8 cellular contexts compared by ENCODE assay signal in genomic region chr17:1628856-1629646, GRCh38. TPM values are rescaled to one million over a fixed set of nuclear protein-coding genes. Genes with fewer than 3 reads are reported as not detected.
A peak's percentile ranks its signal among the peaks of the same experiment; 100 is the strongest.
DNase-seq lines count a peak whose midpoint lies in the region; ATAC-seq and TF ChIP-seq lines count a peak whose summit lies in the region.

No MANE protein-coding gene starts in this region.

- peaks cover 9 to 32% (median 20%) of the 10 kb centered on the region in 4 donors for H3K4me1 ChIP-seq in liver (ENCODE audit: control insufficient read depth in 4 of 4, insufficient read depth in 4 of 4, low read length in 3 of 4)

- H3K4me3 ChIP-seq in BJ (ENCODE audit: low read depth, low read length) (peak overlapping the region; percentile 74), liver (ENCODE audit: low read depth in 1 of 3, low read length in 3 of 3) (peak overlapping the region in 2 of 3 donors; percentile 70 to 74)

- H3K9me3 ChIP-seq in liver (ENCODE audit: control insufficient read depth in 4 of 4, low read length in 3 of 4), result no peaks in the 10 kb centered on the region

- peak overlapping the region; percentile 79 to 88 for H3K27ac ChIP-seq in liver (ENCODE audit: low read depth in 1 of 2, low read length in 2 of 2)

- CTCF ChIA-PET in BJ (lab: Yijun Ruan, JAX), result interaction anchor here (0.7 to 3.7 kb wide), 16 partner anchors 11 to 350 kb away, joined by 3 to 64 read pairs (median 5); partner anchors contain the start of genes RILP and TRARG1

- peak; percentile 56 for DNase-seq in BJ (ENCODE audit: low read depth)
- DNase-seq in NCI-H748 (lab: John Stamatoyannopoulos, UW; ENCODE audit: unreplicated experiment), result peak; percentile 99
- peak; percentile 78 to 81 for DNase-seq in activated CD4-positive, alpha-beta T cell treated with anti-CD3 and anti-CD28 coated beads, Interleukin-2, amount 50 U/mL, for 4 hours
- DNase-seq in dermis blood vessel endothelial cell, result peak; percentile 96
- DNase-seq in stimulated activated CD4-positive, alpha-beta T cell treated with anti-CD3 and anti-CD28 coated beads, Interleukin-2, amount 100 ng/mL, for 48 hours, result peak; percentile 77 to 85

- 1% methylated on average over 84 of the region's 84 CpGs for WGBS in liver

- TF ChIP-seq RAD21 in liver (IDR thresholded peaks at IDR 0.05), result no peak

- TF ChIP-seq CTCF in BJ (IDR thresholded peaks at IDR 0.05; ENCODE audit: insufficient read depth, low read depth, low read length), result no peak
- TF ChIP-seq CTCF in liver (IDR thresholded peaks at IDR 0.05; ENCODE audit: low read depth, low read length, missing input control), result peak; percentile 5

- POLR2A ChIA-PET in BJ (lab: Charles Lee), result no interaction called here

- no peaks in the 10 kb centered on the region; the same call in 1 of the 2 replicates for H3K27me3 ChIP-seq in BJ (ENCODE audit: control insufficient read depth, insufficient read depth, low read length)
- no peaks in the 10 kb centered on the region for H3K27me3 ChIP-seq in liver (ENCODE audit: control insufficient read depth in 4 of 4, insufficient read depth in 4 of 4, low read length in 3 of 4)

- ATAC-seq in GM19324 (IDR thresholded peaks at IDR 0.05; ENCODE audit: low FRiP score, unreplicated experiment) (peak; percentile 54), HG03521 (IDR thresholded peaks at IDR 0.05; ENCODE audit: unreplicated experiment) (peak; percentile 47)

- H3K9ac ChIP-seq in liver (ENCODE audit: low read depth in 1 of 2, low read length in 2 of 2), result peak overlapping the region in 1 of 2 donors; percentile 28

- H3K36me3 ChIP-seq in BJ (ENCODE audit: control insufficient read depth, insufficient read depth, low read length) (no peaks in the 10 kb centered on the region), liver (ENCODE audit: control insufficient read depth in 4 of 4, insufficient read depth in 3 of 4, low read depth in 1 of 4, low read length in 3 of 4) (no peaks in the 10 kb centered on the region)

TF ChIP-seq in liver, 16 proteins besides CTCF, POLR2A, EP300 and RAD21:
- no peak for TF ChIP-seq FOXA2 (IDR thresholded peaks at IDR 0.05)
- no peak for TF ChIP-seq YY1 (IDR thresholded peaks at IDR 0.05)
- peak; percentile 28 for TF ChIP-seq SP1 (IDR thresholded peaks at IDR 0.05)
- TF ChIP-seq NR2F2 (IDR thresholded peaks at IDR 0.05), result no peak
- no peak for TF ChIP-seq RXRA (IDR thresholded peaks at IDR 0.05)
- TF ChIP-seq HNF4A (conservative IDR thresholded peaks at IDR 0.05), result no peak

RNA-seq across cellular contexts. Expression of gene SLC43A2, which starts 0.4 kb away (rescaled TPM):
- polyA plus RNA-seq in BJ (2011; rRNA removed) (5.0 and 8.9 TPM in 2 replicates), liver (1 to 10 TPM in 1 of 2 donors, under 1 TPM in 1; 0.63 to 4.7 TPM)
- polyA minus RNA-seq in BJ (2011; rRNA and poly(A)+ RNA removed), result 8.1 and 9.6 TPM in 2 replicates
- total RNA-seq in dermis blood vessel endothelial cell (33.9 and 53.5 TPM in 2 replicates), liver (1 to 10 TPM; 4.8 to 7.9 TPM)

RNA-seq across cellular contexts. Expression of gene SCARF1, which starts 16.5 kb away (rescaled TPM):
- polyA plus RNA-seq in BJ (2011; rRNA removed) (0.11 and 0.12 TPM in 2 replicates), liver (1 to 10 TPM; 1.3 to 5.9 TPM)
- polyA minus RNA-seq in BJ (2011; rRNA and poly(A)+ RNA removed), result not detected in 2 replicates
- total RNA-seq in dermis blood vessel endothelial cell (172 and 200 TPM in 2 replicates), liver (10 to 100 TPM; 10.9 to 11.9 TPM)

RNA-seq across cellular contexts. Expression of gene RILP, which starts 20.6 kb away (rescaled TPM):
- polyA plus RNA-seq in BJ (2011; rRNA removed) (5.3 and 6.2 TPM in 2 replicates), liver (10 to 100 TPM in 1 of 2 donors, 1 to 10 TPM in 1; 7.9 to 18.5 TPM)
- polyA minus RNA-seq in BJ (2011; rRNA and poly(A)+ RNA removed), result 1.4 and 2.6 TPM in 2 replicates
- total RNA-seq in dermis blood vessel endothelial cell (12.0 and 15.7 TPM in 2 replicates), liver (10 to 100 TPM; 26.5 to 47.4 TPM)

RNA-seq across cellular contexts. Expression of gene PRPF8, which starts 55.6 kb away (rescaled TPM):
- polyA plus RNA-seq in BJ (2011; rRNA removed), result 113 and 194 TPM in 2 replicates
- 292 and 302 TPM in 2 replicates for polyA minus RNA-seq in BJ (2011; rRNA and poly(A)+ RNA removed)
- total RNA-seq in dermis blood vessel endothelial cell, result 79.6 and 218 TPM in 2 replicates
- 100 to 1,000 TPM; 103 to 110 TPM for total RNA-seq in liver
- 10 to 100 TPM; 50.2 to 61.1 TPM for polyA plus RNA-seq in liver

Comparison
In these comparisons a context has a peak if more than half of its experiments do, and no peak if none do; other contexts are left out.
1. Peak in every context shown above with its lines: DNase-seq, ATAC-seq, H3K4me3 ChIP-seq and H3K27ac ChIP-seq.
2. RNA of gene SCARF1, which starts 16.5 kb away (total RNA-seq): 172 to 200 TPM in dermis blood vessel endothelial cell; 10.9 to 11.9 TPM in liver; every median in the first group is over 10 times any median in the second.